1 cellular context compared by ENCODE assay signal in the genomic region with DNA sequence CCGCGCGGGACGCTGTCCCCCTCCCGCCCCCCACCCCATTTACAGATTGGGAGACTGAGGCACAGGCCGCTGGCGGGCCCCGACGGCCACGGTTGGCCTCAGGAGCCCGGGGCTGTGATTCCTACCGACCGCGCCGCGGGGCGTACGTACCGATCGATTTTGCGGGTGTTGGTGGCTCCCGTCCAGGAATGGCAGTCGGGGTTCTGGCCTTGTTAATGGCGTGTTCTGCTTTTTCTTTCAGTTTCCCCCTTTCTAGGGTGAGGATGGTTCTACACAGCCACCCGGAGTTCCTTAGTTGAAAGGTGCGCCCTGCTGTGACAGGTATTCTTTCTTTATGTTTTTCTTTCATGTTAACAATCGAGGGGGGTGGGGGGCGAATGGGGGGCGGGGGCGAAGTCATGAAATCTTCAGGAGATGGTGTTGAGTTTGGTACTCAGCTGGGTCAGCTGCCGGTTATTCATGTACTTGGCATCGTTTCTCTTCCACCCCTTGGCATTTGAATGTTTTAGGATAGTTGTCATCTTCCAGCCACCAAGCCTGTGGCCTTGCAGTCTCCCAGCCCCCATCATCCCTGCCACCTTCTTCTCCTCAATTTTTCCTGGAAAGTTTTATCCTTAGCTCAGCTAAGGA.
TF ChIP-seq lines count a peak whose summit lies in the region.

No MANE protein-coding gene starts in this region.

TF ChIP-seq in H1, 55 proteins besides CTCF, POLR2A, EP300 and RAD21:
- TF ChIP-seq, protein P1, sequence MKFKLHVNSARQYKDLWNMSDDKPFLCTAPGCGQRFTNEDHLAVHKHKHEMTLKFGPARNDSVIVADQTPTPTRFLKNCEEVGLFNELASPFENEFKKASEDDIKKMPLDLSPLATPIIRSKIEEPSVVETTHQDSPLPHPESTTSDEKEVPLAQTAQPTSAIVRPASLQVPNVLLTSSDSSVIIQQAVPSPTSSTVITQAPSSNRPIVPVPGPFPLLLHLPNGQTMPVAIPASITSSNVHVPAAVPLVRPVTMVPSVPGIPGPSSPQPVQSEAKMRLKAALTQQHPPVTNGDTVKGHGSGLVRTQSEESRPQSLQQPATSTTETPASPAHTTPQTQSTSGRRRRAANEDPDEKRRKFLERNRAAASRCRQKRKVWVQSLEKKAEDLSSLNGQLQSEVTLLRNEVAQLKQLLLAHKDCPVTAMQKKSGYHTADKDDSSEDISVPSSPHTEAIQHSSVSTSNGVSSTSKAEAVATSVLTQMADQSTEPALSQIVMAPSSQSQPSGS (IDR thresholded peaks at IDR 0.05; ENCODE audit: low read length): no peak
- no peak for TF ChIP-seq RBBP5 (IDR thresholded peaks at IDR 0.05; ENCODE audit: borderline replicate concordance, low read depth, low read length)
- TF ChIP-seq CEBPB (IDR thresholded peaks at IDR 0.05; ENCODE audit: low read depth, low read length): no peak
- TF ChIP-seq KDM4A (IDR thresholded peaks at IDR 0.05; ENCODE audit: low read depth, low read length, severe bottlenecking): peak; percentile 53
- TF ChIP-seq TAF7 (optimal IDR thresholded peaks at IDR 0.05; ENCODE audit: borderline replicate concordance, low read depth, low read length): no peak
- 0 out of 2 replicates have a peak, but pooled peaks have one; percentile 40 for TF ChIP-seq PHF8 (conservative IDR thresholded peaks at IDR 0.05; ENCODE audit: low read depth, low read length)
- TF ChIP-seq, protein P2, sequence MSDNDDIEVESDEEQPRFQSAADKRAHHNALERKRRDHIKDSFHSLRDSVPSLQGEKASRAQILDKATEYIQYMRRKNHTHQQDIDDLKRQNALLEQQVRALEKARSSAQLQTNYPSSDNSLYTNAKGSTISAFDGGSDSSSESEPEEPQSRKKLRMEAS (IDR thresholded peaks at IDR 0.05): no peak
- no peak for TF ChIP-seq SAP30 (IDR thresholded peaks at IDR 0.05; ENCODE audit: insufficient read depth, insufficient replicate concordance, low read length)
- TF ChIP-seq SIX5 (IDR thresholded peaks at IDR 0.05; ENCODE audit: low read depth, low read length): no peak
- TF ChIP-seq KDM1A (IDR thresholded peaks at IDR 0.05; ENCODE audit: borderline replicate concordance, low read length): peak; percentile 86
- TF ChIP-seq TAF1 (IDR thresholded peaks at IDR 0.05; ENCODE audit: low read depth, low read length): no peak
- TF ChIP-seq FOSL1 (IDR thresholded peaks at IDR 0.05; ENCODE audit: insufficient read depth, low read depth, low read length): no peak
- TF ChIP-seq, protein P3, sequence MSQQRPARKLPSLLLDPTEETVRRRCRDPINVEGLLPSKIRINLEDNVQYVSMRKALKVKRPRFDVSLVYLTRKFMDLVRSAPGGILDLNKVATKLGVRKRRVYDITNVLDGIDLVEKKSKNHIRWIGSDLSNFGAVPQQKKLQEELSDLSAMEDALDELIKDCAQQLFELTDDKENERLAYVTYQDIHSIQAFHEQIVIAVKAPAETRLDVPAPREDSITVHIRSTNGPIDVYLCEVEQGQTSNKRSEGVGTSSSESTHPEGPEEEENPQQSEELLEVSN (IDR thresholded peaks at IDR 0.05): no peak
- no peak for TF ChIP-seq CBX5 (IDR thresholded peaks at IDR 0.05; ENCODE audit: low read depth, low read length)
- TF ChIP-seq JUND (IDR thresholded peaks at IDR 0.05; ENCODE audit: low read length): no peak
- TF ChIP-seq NANOG (IDR thresholded peaks at IDR 0.05; ENCODE audit: insufficient read depth, low read depth, low read length, poor library complexity, severe bottlenecking): no peak
- no peak for TF ChIP-seq BCL11A (IDR thresholded peaks at IDR 0.05; ENCODE audit: low read depth in 2 of 2, low read length in 2 of 2)
- TF ChIP-seq TCF12 (IDR thresholded peaks at IDR 0.05; ENCODE audit: low read depth, low read length): no peak
- TF ChIP-seq CHD2 (IDR thresholded peaks at IDR 0.05; ENCODE audit: low read length): no peak
- no peak for TF ChIP-seq SP1 (IDR thresholded peaks at IDR 0.05; ENCODE audit: low read depth, low read length)
- TF ChIP-seq NRF1 (IDR thresholded peaks at IDR 0.05; ENCODE audit: low read depth, low read length): no peak
- peak; percentile 78 for TF ChIP-seq ASH2L (IDR thresholded peaks at IDR 0.05; ENCODE audit: low read length)
- no peak for TF ChIP-seq SP4 (IDR thresholded peaks at IDR 0.05; ENCODE audit: low read length)
